Comparison of ENCODE assay signal across 25 cellular contexts in the genomic region with DNA sequence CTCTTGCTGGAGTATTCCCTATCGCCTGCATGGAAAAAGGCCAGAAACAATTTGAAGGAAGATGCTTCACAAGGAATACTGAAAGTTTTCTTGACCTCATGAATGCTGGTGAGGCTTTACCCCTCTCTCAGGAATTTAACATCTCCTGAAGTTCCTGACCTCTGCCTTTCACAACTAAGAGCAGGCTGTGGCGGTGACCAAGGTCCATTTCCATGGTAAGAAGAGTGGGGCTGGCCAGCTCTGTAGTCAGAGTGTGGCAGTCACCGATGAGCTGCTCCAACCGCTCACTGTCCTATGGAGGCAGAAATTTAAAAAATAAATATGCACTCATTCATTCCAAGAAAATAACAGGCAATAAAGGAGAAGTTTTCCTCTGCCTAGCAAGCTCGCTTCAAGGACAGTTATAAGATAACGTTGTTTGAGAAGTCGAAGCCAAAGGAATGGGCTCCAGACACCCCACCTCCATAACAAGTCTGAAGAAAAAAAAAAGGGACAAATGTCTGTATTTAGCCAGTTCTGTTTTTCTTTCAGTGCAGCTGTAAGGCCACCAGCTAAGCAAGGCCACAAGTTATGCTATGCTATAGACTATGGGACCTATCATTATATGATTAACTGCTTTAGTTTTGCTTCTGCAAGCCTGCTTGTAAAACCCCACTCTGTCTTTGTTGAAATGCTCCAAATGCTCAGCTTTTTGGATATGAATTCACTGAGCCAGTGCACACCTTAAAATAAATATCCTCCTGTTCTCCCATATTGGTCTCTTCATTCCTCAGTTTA. TPM values are rescaled to one million over a fixed set of nuclear protein-coding genes. Genes with fewer than 3 reads are reported as not detected.
DNase-seq lines count a peak whose midpoint lies in the region; ATAC-seq and TF ChIP-seq lines count a peak whose summit lies in the region.
"Had no signal": no experiment of that assay in that cellular context is flagged by ENCODE, and none has a peak within 500 bp of the region (broad histone marks: within the 10 kb centered on the region; RNA-seq: fewer than 3 reads in every experiment).

No MANE protein-coding gene starts in this region.

- H3K36me3 Mint-ChIP-seq in activated CD4-positive, alpha-beta T cell treated with anti-CD3 and anti-CD28 coated beads, Interleukin-2, amount 10 ng/mL, durations not matched to agents 7 days and 5 days (ENCODE audit: low read depth) = no peaks in the 10 kb centered on the region
- H3K36me3 Mint-ChIP-seq in effector memory CD8-positive, alpha-beta T cell (ENCODE audit: insufficient read depth) = no peaks in the 10 kb centered on the region
- no peaks in the 10 kb centered on the region for H3K36me3 Mint-ChIP-seq in stimulated activated effector memory CD8-positive, alpha-beta T cell treated with anti-CD3 and anti-CD28 coated beads, Interleukin-12 subunit alpha, Interleukin-12 subunit beta, amount 100 ng/mL, for 72 hours

- no peak for ATAC-seq in effector memory CD8-positive, alpha-beta T cell (replicated peaks)
- ATAC-seq in stimulated activated effector memory CD8-positive, alpha-beta T cell treated with anti-CD3 and anti-CD28 coated beads, Interleukin-12 subunit alpha, Interleukin-12 subunit beta, amount 100 ng/mL, for 72 hours = no peak
- ATAC-seq: Right ventricle myocardium inferior had no signal

- H3K27ac ChIP-seq in Karpas-422 (ENCODE audit: low read length) (peak overlapping the region; percentile 27; the same call in 1 of the 2 replicates), thyroid gland (no peak overlapping the region)
- H3K27ac ChIP-seq: C4-2B, SJSA1 had no signal

- H3K9ac ChIP-seq in Karpas-422 (ENCODE audit: low read length) = no peak overlapping the region

- no peaks in the 10 kb centered on the region for H4K20me1 ChIP-seq in Karpas-422 (ENCODE audit: insufficient read depth, low read depth, low read length)

- H3K4me1 ChIP-seq in Karpas-422 (ENCODE audit: low read length) = peaks cover 60% of the 10 kb centered on the region
- no peaks in the 10 kb centered on the region for H3K4me1 ChIP-seq in thyroid gland
- H3K4me1 ChIP-seq: SJSA1 had no signal

- no peak overlapping the region for H3K4me3 Mint-ChIP-seq in activated CD4-positive, alpha-beta T cell treated with anti-CD3 and anti-CD28 coated beads, Interleukin-2, amount 10 ng/mL, durations not matched to agents 7 days and 5 days
- peak overlapping the region; percentile 40 to 60 for H3K4me3 Mint-ChIP-seq in effector memory CD8-positive, alpha-beta T cell
- peak overlapping the region; percentile 26 for H3K4me3 Mint-ChIP-seq in stimulated activated effector memory CD8-positive, alpha-beta T cell treated with anti-CD3 and anti-CD28 coated beads, Interleukin-12 subunit alpha, Interleukin-12 subunit beta, amount 100 ng/mL, for 72 hours

- H3K36me3 ChIP-seq in Karpas-422 (ENCODE audit: insufficient read depth, low read length) (no peaks in the 10 kb centered on the region), thyroid gland (no peaks in the 10 kb centered on the region)
- H3K36me3 ChIP-seq: SJSA1 had no signal

- no peak overlapping the region for H2AFZ ChIP-seq in Karpas-422 (ENCODE audit: low read length)

- intact Hi-C loops in thyroid gland (cut with DNase I) = no loop called here

- DNase-seq in activated CD4-positive, alpha-beta T cell treated with anti-CD3 and anti-CD28 coated beads, Interleukin-2, amount 10 ng/mL, durations not matched to agents 7 days and 5 days = no peak
- no peak for DNase-seq in activated CD4-positive, alpha-beta T cell treated with anti-CD3 and anti-CD28 coated beads for 1 hour
- DNase-seq in Karpas-422 (no peak), GM13976 (ENCODE audit: low spot score) (no peak), mesenteric fat pad (ENCODE audit: low spot score) (no peak), thyroid gland (no peak)
- no peak for DNase-seq in effector memory CD8-positive, alpha-beta T cell
- DNase-seq in stimulated activated effector memory CD8-positive, alpha-beta T cell treated with anti-CD3 and anti-CD28 coated beads, Interleukin-12 subunit alpha, Interleukin-12 subunit beta, amount 100 ng/mL, for 72 hours (ENCODE audit: low spot score in 2 of 2) = no peak
- DNase-seq: AML-193; EL; GF-D8; Kasumi-1; NCI-H1092 treated with DMSO at 0.1 percent for 48 hours; NCI-H146; NCI-H2029; NCI-H226; NCI-H510A treated with DMSO at 0.1 percent for 48 hours; NCI-H748 treated with DMSO at 0.1 percent for 48 hours; NK-92 treated with Interleukin-12 subunit alpha and Interleukin-12 subunit beta, amount 100 ng/mL, for 24 hours; OCI-M1 had no signal

- WGBS in thyroid gland, 2 donors = 85 to 88% methylated on average over 7 of the region's 7 CpGs

- H3K27me3 Mint-ChIP-seq in activated CD4-positive, alpha-beta T cell treated with anti-CD3 and anti-CD28 coated beads, Interleukin-2, amount 10 ng/mL, durations not matched to agents 7 days and 5 days = peaks cover 19% of the 10 kb centered on the region
- no peaks in the 10 kb centered on the region for H3K27me3 Mint-ChIP-seq in effector memory CD8-positive, alpha-beta T cell

- H3K79me2 ChIP-seq in Karpas-422 (ENCODE audit: low read length) = no peaks in the 10 kb centered on the region

- H3K27me3 ChIP-seq in Karpas-422 (ENCODE audit: low read length) (no peaks in the 10 kb centered on the region), thyroid gland (no peaks in the 10 kb centered on the region)

- CTCF ChIA-PET in activated CD4-positive, alpha-beta T cell treated with anti-CD3 and anti-CD28 coated beads, Interleukin-2, amount 10 ng/mL, durations not matched to agents 7 days and 5 days (lab: Charles Lee) = no interaction called here

- TF ChIP-seq CTCF in GM13976 (IDR thresholded peaks at IDR 0.05; ENCODE audit: borderline replicate concordance, control extremely low read depth, extremely low read depth, insufficient read depth, missing control alignments) = no peak
- no peak for TF ChIP-seq CTCF in thyroid gland (IDR thresholded peaks at IDR 0.05)

- no peaks in the 10 kb centered on the region for H3K9me3 ChIP-seq in Karpas-422 (ENCODE audit: low read length)
- H3K9me3 ChIP-seq in thyroid gland = no peaks in the 10 kb centered on the region
- H3K9me3 ChIP-seq: SJSA1 had no signal

- H3K4me2 ChIP-seq in Karpas-422 (ENCODE audit: low read depth, low read length, poor library complexity, severe bottlenecking) = no peak overlapping the region

- H3K4me3 ChIP-seq in Karpas-422 (ENCODE audit: low read length) = no peak overlapping the region
- H3K4me3 ChIP-seq in thyroid gland (replicated peaks in 1 of 3) = no peak overlapping the region
- H3K4me3 ChIP-seq: SJSA1 had no signal

- H3K4me1 Mint-ChIP-seq in activated CD4-positive, alpha-beta T cell treated with anti-CD3 and anti-CD28 coated beads, Interleukin-2, amount 10 ng/mL, durations not matched to agents 7 days and 5 days = peaks cover 6% of the 10 kb centered on the region
- peaks cover 59 to 64% of the 10 kb centered on the region in 2 donors for H3K4me1 Mint-ChIP-seq in effector memory CD8-positive, alpha-beta T cell (ENCODE audit: low read depth in 2 of 2)
- H3K4me1 Mint-ChIP-seq in stimulated activated effector memory CD8-positive, alpha-beta T cell treated with anti-CD3 and anti-CD28 coated beads, Interleukin-12 subunit alpha, Interleukin-12 subunit beta, amount 100 ng/mL, for 72 hours = peaks cover 70% of the 10 kb centered on the region

- no peaks in the 10 kb centered on the region for H3K9me2 ChIP-seq in Karpas-422 (replicated peaks; ENCODE audit: insufficient read depth, low read length)

- no peaks in the 10 kb centered on the region for H3K9me3 Mint-ChIP-seq in activated CD4-positive, alpha-beta T cell treated with anti-CD3 and anti-CD28 coated beads, Interleukin-2, amount 10 ng/mL, durations not matched to agents 7 days and 5 days
- H3K9me3 Mint-ChIP-seq in effector memory CD8-positive, alpha-beta T cell = no peaks in the 10 kb centered on the region
- H3K9me3 Mint-ChIP-seq in stimulated activated effector memory CD8-positive, alpha-beta T cell treated with anti-CD3 and anti-CD28 coated beads, Interleukin-12 subunit alpha, Interleukin-12 subunit beta, amount 100 ng/mL, for 72 hours = no peaks in the 10 kb centered on the region

- TF ChIP-seq POLR2A in thyroid gland (IDR thresholded peaks at IDR 0.05) = no peak

- peak overlapping the region; percentile 50 for H3K27ac Mint-ChIP-seq in activated CD4-positive, alpha-beta T cell treated with anti-CD3 and anti-CD28 coated beads, Interleukin-2, amount 10 ng/mL, durations not matched to agents 7 days and 5 days
- peak overlapping the region in 1 of 2 donors; percentile 59 for H3K27ac Mint-ChIP-seq in effector memory CD8-positive, alpha-beta T cell
- peak overlapping the region; percentile 12 for H3K27ac Mint-ChIP-seq in stimulated activated effector memory CD8-positive, alpha-beta T cell treated with anti-CD3 and anti-CD28 coated beads, Interleukin-12 subunit alpha, Interleukin-12 subunit beta, amount 100 ng/mL, for 72 hours

- in situ Hi-C loops in GM13976 (cut with MboI; ENCODE audit: low sequenced_read_pairs, unreplicated experiment) = no loop called here

- POLR2A ChIA-PET in activated CD4-positive, alpha-beta T cell treated with anti-CD3 and anti-CD28 coated beads, Interleukin-2, amount 10 ng/mL, durations not matched to agents 7 days and 5 days (lab: Charles Lee) = no interaction called here

RNA-seq across cellular contexts. Expression of gene CCL4L2, which starts 6.0 kb away (rescaled TPM):
- total RNA-seq in activated CD4-positive, alpha-beta T cell treated with anti-CD3 and anti-CD28 coated beads, Interleukin-2, amount 10 ng/mL, durations not matched to agents 7 days and 5 days = not detected
- total RNA-seq in Karpas-422 (2014; rRNA removed; shearing (Covaris generic); ENCODE audit: low replicate concordance) = 14.9 and 26.9 TPM in 2 replicates
- total RNA-seq in mesenteric fat pad = 1.2 TPM
- total RNA-seq in thyroid gland = 1 to 10 TPM in 1 of 4 donors, not detected in 3; 2.3 TPM
- total RNA-seq: A172, MCF 10A, Right ventricle myocardium inferior, SJSA1 had no signal

RNA-seq across cellular contexts. Expression of gene CCL3L1, which starts 8.4 kb away (rescaled TPM):
- total RNA-seq in activated CD4-positive, alpha-beta T cell treated with anti-CD3 and anti-CD28 coated beads, Interleukin-2, amount 10 ng/mL, durations not matched to agents 7 days and 5 days = not detected
- 1.9 and 6.4 TPM in 2 replicates for total RNA-seq in Karpas-422 (2014; rRNA removed; shearing (Covaris generic); ENCODE audit: low replicate concordance)
- 1.2 TPM for total RNA-seq in mesenteric fat pad
- total RNA-seq in thyroid gland = not detected
- total RNA-seq: A172, MCF 10A, Right ventricle myocardium inferior, SJSA1 had no signal

RNA-seq across cellular contexts. Expression of gene TBC1D3B, which starts 28.5 kb away (rescaled TPM):
- 1 to 10 TPM; 2.4 to 3.3 TPM for total RNA-seq in activated CD4-positive, alpha-beta T cell treated with anti-CD3 and anti-CD28 coated beads, Interleukin-2, amount 10 ng/mL, durations not matched to agents 7 days and 5 days
- total RNA-seq in Karpas-422 (2014; rRNA removed; shearing (Covaris generic); ENCODE audit: low replicate concordance) = 0.63 and 3.6 TPM in 2 replicates
- 3.3 TPM for total RNA-seq in mesenteric fat pad
- 1 to 10 TPM in 1 of 4 donors, not detected in 3; 3.9 TPM for total RNA-seq in thyroid gland

RNA-seq across cellular contexts. Expression of gene TBC1D3I, which starts 59.5 kb away (rescaled TPM):
- under 1 TPM; 0.72 to 0.96 TPM for total RNA-seq in activated CD4-positive, alpha-beta T cell treated with anti-CD3 and anti-CD28 coated beads, Interleukin-2, amount 10 ng/mL, durations not matched to agents 7 days and 5 days
- not detected in 2 replicates for total RNA-seq in Karpas-422 (2014; rRNA removed; shearing (Covaris generic); ENCODE audit: low replicate concordance)
- total RNA-seq in mesenteric fat pad (0.19 TPM), thyroid gland (under 1 TPM in 1 of 4 donors, not detected in 3; 0.54 TPM)
- total RNA-seq: Right ventricle myocardium inferior, SJSA1 had no signal
